9 cellular contexts compared by ENCODE assay signal in the genomic region with DNA sequence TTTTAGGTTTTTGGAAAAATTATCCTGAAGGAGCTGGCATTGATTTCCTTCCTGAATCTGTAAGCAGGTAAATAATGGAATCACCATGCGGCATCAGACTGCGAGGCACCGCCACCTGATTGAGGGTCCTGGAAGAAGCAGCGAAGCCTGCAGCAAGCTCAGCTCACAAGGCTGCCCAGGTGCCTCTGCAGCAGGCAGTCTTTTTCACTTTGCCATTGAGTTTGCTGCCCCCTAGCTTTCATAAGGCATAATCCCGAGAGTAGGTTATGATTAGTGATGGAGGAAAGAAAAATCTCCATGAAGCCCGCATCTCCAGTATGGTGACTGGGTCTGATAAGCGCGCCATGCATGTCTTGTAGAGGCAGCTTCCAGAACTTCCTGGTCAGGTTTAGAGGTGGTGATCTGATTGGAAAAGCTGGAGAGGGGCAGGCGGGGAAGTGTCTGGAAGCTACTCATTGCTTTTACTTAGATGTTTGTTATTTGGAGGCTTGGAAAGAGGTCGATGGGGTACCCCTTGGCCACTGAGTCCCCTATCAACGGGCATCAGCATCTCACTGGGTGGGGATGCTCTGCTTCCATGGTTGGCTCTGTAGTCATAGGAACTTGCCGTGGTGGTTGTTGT. TPM values are rescaled to one million over a fixed set of nuclear protein-coding genes. Genes with fewer than 3 reads are reported as not detected.
A peak's percentile ranks its signal among the peaks of the same experiment; 100 is the strongest.
DNase-seq lines count a peak whose midpoint lies in the region; ATAC-seq and TF ChIP-seq lines count a peak whose summit lies in the region.
"Had no signal": no experiment of that assay in that cellular context is flagged by ENCODE, and none has a peak within 500 bp of the region (broad histone marks: within the 10 kb centered on the region; RNA-seq: fewer than 3 reads in every experiment).

No MANE protein-coding gene starts in this region.

- H3K36me3 Mint-ChIP-seq in CD8-positive, alpha-beta T cell = no peaks in the 10 kb centered on the region
- H3K36me3 Mint-ChIP-seq in T-cell (no peaks in the 10 kb centered on the region), memory B cell (no peaks in the 10 kb centered on the region)

- CTCF ChIA-PET in CD8-positive, alpha-beta T cell (lab: Charles Lee) = interaction anchor here (0.6 to 4.3 kb wide), 23 partner anchors 9 to 430 kb away, joined by 3 to 46 read pairs (median 4); no protein-coding TSS in a partner anchor
- CTCF ChIA-PET in T-cell (lab: Charles Lee) = interaction anchor here (0.6 to 2.7 kb wide), 15 partner anchors 9 to 470 kb away, joined by 3 to 8 read pairs (median 5); partner anchors contain the start of gene MTHFD1L (in 1 of the 2)

- ATAC-seq in CD8-positive, alpha-beta T cell = peak; percentile 34
- ATAC-seq in GM18867 (IDR thresholded peaks at IDR 0.05; ENCODE audit: unreplicated experiment) = peak; percentile 70
- peak in 3 of 4 experiments; percentile 37 to 38 (median 37) for ATAC-seq in T-cell (replicated peaks in 1 of 4)
- peak; percentile 91 for ATAC-seq in memory B cell (ENCODE audit: low read depth)
- ATAC-seq in upper lobe of left lung (ENCODE audit: low FRiP score in 2 of 2) = peak; percentile 67 to 74
- ATAC-seq in GM21367 (IDR thresholded peaks at IDR 0.05; ENCODE audit: unreplicated experiment) = no peak

- H3K27me3 Mint-ChIP-seq in CD8-positive, alpha-beta T cell (ENCODE audit: low read depth) = peaks cover 12% of the 10 kb centered on the region
- H3K27me3 Mint-ChIP-seq in T-cell (peaks cover 1 to 6% of the 10 kb centered on the region in 2 donors), memory B cell (peaks cover 4% of the 10 kb centered on the region)

- no peaks in the 10 kb centered on the region for H3K9me3 ChIP-seq in CD8-positive, alpha-beta T cell (ENCODE audit: low read length)
- H3K9me3 ChIP-seq in upper lobe of left lung = no peaks in the 10 kb centered on the region

- no peaks in the 10 kb centered on the region for H3K4me1 Mint-ChIP-seq in CD8-positive, alpha-beta T cell (ENCODE audit: low read depth)
- H3K4me1 Mint-ChIP-seq in T-cell (no peaks in the 10 kb centered on the region), memory B cell (peaks cover 2% of the 10 kb centered on the region)

- intact Hi-C loops in CD8-positive, alpha-beta T cell (cut with DNase I, micrococcal nuclease) = loop anchor here (1.0 to 2.0 kb wide), 2 partner anchors 315 kb away; no protein-coding TSS in a partner anchor

- TF ChIP-seq CTCF in CD8-positive, alpha-beta T cell (IDR thresholded peaks at IDR 0.05) = peak; percentile 51
- TF ChIP-seq CTCF in upper lobe of left lung (IDR thresholded peaks at IDR 0.05) = peak; percentile 30 to 78 (median 69)

- H3K4me3 ChIP-seq in CD8-positive, alpha-beta T cell (ENCODE audit: low read depth, low read length) = no peak overlapping the region
- H3K4me3 ChIP-seq in upper lobe of left lung = no peak overlapping the region

- H3K27me3 ChIP-seq in CD8-positive, alpha-beta T cell (ENCODE audit: insufficient read depth, low read length) = no peaks in the 10 kb centered on the region
- no peaks in the 10 kb centered on the region for H3K27me3 ChIP-seq in upper lobe of left lung

- H3K27ac ChIP-seq in CD8-positive, alpha-beta T cell (ENCODE audit: low read depth, low read length) = no peak overlapping the region
- H3K27ac ChIP-seq in upper lobe of left lung = peak overlapping the region in 2 of 4 donors; percentile 20 to 52

- no peak for TF ChIP-seq EP300 in upper lobe of left lung (IDR thresholded peaks at IDR 0.05)

- no peaks in the 10 kb centered on the region for H3K4me1 ChIP-seq in CD8-positive, alpha-beta T cell (ENCODE audit: insufficient read depth, low read length)
- peaks cover 0 to 15% (median 2%) of the 10 kb centered on the region in 4 donors for H3K4me1 ChIP-seq in upper lobe of left lung

- H3K9me3 Mint-ChIP-seq in CD8-positive, alpha-beta T cell = no peaks in the 10 kb centered on the region
- H3K9me3 Mint-ChIP-seq in T-cell (no peaks in the 10 kb centered on the region), memory B cell (no peaks in the 10 kb centered on the region)

- 47 to 49% methylated on average over 12 of the region's 12 CpGs for WGBS in upper lobe of left lung, 2 donors

- no peak overlapping the region for H3K4me3 Mint-ChIP-seq in CD8-positive, alpha-beta T cell
- H3K4me3 Mint-ChIP-seq in T-cell (no peak overlapping the region), memory B cell (no peak overlapping the region)

- no peak for TF ChIP-seq POLR2A in upper lobe of left lung (IDR thresholded peaks at IDR 0.05)

- POLR2A ChIA-PET in CD8-positive, alpha-beta T cell (lab: Charles Lee) = no interaction called here
- POLR2A ChIA-PET in T-cell (lab: Charles Lee) = interaction anchor here in 1 of 2 donors (0.6 kb wide), 1 partner anchor 142 kb away, joined by 3 read pairs; no protein-coding TSS in a partner anchor

- DNase-seq in CD8-positive, alpha-beta T cell = peak in 2 of 7 experiments; percentile 17 to 22
- DNase-seq in NCI-H1105 (lab: John Stamatoyannopoulos, UW) = peak; percentile 84
- DNase-seq in T-cell = peak in 10 of 34 experiments; percentile 7 to 28 (median 16)
- DNase-seq in ecto neural progenitor cell (ENCODE audit: low spot score) = peak; percentile 63
- peak; percentile 27 to 45 for DNase-seq in memory B cell (ENCODE audit: low spot score in 2 of 2)
- DNase-seq in upper lobe of left lung = peak in 1 of 2 donors; percentile 66

- no peak overlapping the region for H3K27ac Mint-ChIP-seq in CD8-positive, alpha-beta T cell
- H3K27ac Mint-ChIP-seq in T-cell = no peak overlapping the region
- no peak overlapping the region for H3K27ac Mint-ChIP-seq in memory B cell

- no peaks in the 10 kb centered on the region for H3K36me3 ChIP-seq in CD8-positive, alpha-beta T cell (ENCODE audit: insufficient read depth, low read length)
- no peaks in the 10 kb centered on the region for H3K36me3 ChIP-seq in upper lobe of left lung

RNA-seq across cellular contexts. Expression of gene IYD, which starts 26.7 kb away (rescaled TPM):
- not detected for total RNA-seq in CD8-positive, alpha-beta T cell
- total RNA-seq in T-cell (not detected), upper lobe of left lung (1 to 10 TPM in 4 of 6 donors, under 1 TPM in 2; under 0.01 to 3.2 (median 1.7) TPM)
- total RNA-seq: T-helper 1 cell treated with Interleukin-12 subunit alpha and Interleukin-12 subunit beta and Interleukin-4 antibody, amounts not matched to agents 30 ng/mL and 1 ng/mL, for 36 hours had no signal
